ENCODE assay signal across 1 cellular context in the genomic region with DNA sequence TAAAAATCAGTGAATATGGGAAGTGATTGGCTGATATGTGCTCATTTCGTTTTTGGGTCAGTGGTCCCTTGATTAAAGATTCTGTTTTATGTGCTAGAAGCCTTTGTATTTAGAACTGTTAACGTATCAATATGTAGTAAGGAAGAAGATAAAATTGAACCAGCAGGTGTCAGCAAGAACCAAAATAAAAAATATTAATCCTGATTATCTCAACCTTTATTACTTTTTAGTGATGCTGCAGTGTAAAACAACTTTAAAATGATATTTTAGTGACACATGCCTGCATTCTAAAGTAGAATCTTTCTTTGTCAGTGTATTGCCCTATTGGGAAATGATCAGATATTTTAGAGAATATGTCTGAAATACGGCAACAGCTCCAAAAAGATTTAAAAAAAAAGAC.
TF ChIP-seq lines count a peak whose summit lies in the region.

No MANE protein-coding gene starts in this region.

TF ChIP-seq in GM12878, 131 proteins besides CTCF, POLR2A, EP300 and RAD21 (continued from another document):
- TF ChIP-seq, protein P1, sequence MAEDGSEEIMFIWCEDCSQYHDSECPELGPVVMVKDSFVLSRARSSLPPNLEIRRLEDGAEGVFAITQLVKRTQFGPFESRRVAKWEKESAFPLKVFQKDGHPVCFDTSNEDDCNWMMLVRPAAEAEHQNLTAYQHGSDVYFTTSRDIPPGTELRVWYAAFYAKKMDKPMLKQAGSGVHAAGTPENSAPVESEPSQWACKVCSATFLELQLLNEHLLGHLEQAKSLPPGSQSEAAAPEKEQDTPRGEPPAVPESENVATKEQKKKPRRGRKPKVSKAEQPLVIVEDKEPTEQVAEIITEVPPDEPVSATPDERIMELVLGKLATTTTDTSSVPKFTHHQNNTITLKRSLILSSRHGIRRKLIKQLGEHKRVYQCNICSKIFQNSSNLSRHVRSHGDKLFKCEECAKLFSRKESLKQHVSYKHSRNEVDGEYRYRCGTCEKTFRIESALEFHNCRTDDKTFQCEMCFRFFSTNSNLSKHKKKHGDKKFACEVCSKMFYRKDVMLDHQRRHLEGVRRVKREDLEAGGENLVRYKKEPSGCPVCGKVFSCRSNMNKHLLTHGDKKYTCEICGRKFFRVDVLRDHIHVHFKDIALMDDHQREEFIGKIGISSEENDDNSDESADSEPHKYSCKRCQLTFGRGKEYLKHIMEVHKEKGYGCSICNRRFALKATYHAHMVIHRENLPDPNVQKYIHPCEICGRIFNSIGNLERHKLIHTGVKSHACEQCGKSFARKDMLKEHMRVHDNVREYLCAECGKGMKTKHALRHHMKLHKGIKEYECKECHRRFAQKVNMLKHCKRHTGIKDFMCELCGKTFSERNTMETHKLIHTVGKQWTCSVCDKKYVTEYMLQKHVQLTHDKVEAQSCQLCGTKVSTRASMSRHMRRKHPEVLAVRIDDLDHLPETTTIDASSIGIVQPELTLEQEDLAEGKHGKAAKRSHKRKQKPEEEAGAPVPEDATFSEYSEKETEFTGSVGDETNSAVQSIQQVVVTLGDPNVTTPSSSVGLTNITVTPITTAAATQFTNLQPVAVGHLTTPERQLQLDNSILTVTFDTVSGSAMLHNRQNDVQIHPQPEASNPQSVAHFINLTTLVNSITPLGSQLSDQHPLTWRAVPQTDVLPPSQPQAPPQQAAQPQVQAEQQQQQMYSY (CRISPR knock-in tag; IDR thresholded peaks at IDR 0.05): no peak
- no peak for TF ChIP-seq NR2F1 (conservative IDR thresholded peaks at IDR 0.05)
